Comparison of ENCODE assay signal across 10 cellular contexts in genomic region chr4:73989031-73989430, GRCh38. TPM values are rescaled to one million over a fixed set of nuclear protein-coding genes. Genes with fewer than 3 reads are reported as not detected.
"Had no signal": no experiment of that assay in that cellular context is flagged by ENCODE, and none has a peak within 500 bp of the region (broad histone marks: within the 10 kb centered on the region; RNA-seq: fewer than 3 reads in every experiment).

No MANE protein-coding gene starts in this region.

- FAIRE-seq: H54, HTR-8/SVneo had no signal

- H3K4me2 ChIP-seq: KMS-11 had no signal

- H3K4me3 Mint-ChIP-seq: H9 had no signal

- H3K27ac ChIP-seq: GM23248, KMS-11 had no signal

- DNase-seq: GM23248, GOT3, H9, HCEC 1CT, IMR-90, KBM-7 had no signal

- H3K27ac Mint-ChIP-seq: H9 had no signal

- H2AFZ ChIP-seq: GM23248 had no signal

- H3K9ac ChIP-seq: GM23248, KMS-11 had no signal

- H3K4me3 ChIP-seq: GM23248 had no signal

RNA-seq across cellular contexts. Expression of gene PPBP, which starts 1.0 kb away (rescaled TPM):
- total RNA-seq: GM23248, HT-29, IMR-90 had no signal
- polyA plus RNA-seq: GM23248, IMR-90 had no signal

RNA-seq across cellular contexts. Expression of gene PF4, which starts 7.2 kb away (rescaled TPM):
- total RNA-seq: GM23248, IMR-90 had no signal
- polyA plus RNA-seq: GM23248, IMR-90 had no signal

RNA-seq across cellular contexts. Expression of gene CXCL5, which starts 9.4 kb away (rescaled TPM):
- total RNA-seq: GM23248, HT-29, IMR-90 had no signal
- polyA plus RNA-seq: GM23248 had no signal

RNA-seq across cellular contexts. Expression of gene CXCL3, which starts 49.5 kb away (rescaled TPM):
- total RNA-seq: GM23248 had no signal
